Comparison of ENCODE assay signal across 19 cellular contexts in genomic region chr7:20738517-20739481, GRCh38. TPM values are rescaled to one million over a fixed set of nuclear protein-coding genes. Genes with fewer than 3 reads are reported as not detected.
DNase-seq lines count a peak whose midpoint lies in the region; ATAC-seq and TF ChIP-seq lines count a peak whose summit lies in the region.
"Had no signal": no experiment of that assay in that cellular context is flagged by ENCODE, and none has a peak within 500 bp of the region (broad histone marks: within the 10 kb centered on the region; RNA-seq: fewer than 3 reads in every experiment).

No MANE protein-coding gene starts in this region.

- 77% methylated on average over 11 of the region's 11 CpGs for WGBS in hepatocyte (ENCODE audit: low lambda C conversion rate, missing lambda C conversion rate)

- H3K27ac ChIP-seq in ACC112 (ENCODE audit: low read depth, low read length): no peak overlapping the region
- H3K27ac ChIP-seq in hepatocyte: no peak overlapping the region
- H3K27ac ChIP-seq: cardiac muscle cell, dorsolateral prefrontal cortex, left ventricle myocardium inferior, transverse colon had no signal

- DNase-seq in hepatocyte (ENCODE audit: low spot score): peak; percentile 23
- DNase-seq in activated CD8-positive, alpha-beta memory T cell treated with anti-CD3 and anti-CD28 coated beads for 24 hours: no peak
- DNase-seq in Ammon's horn (ENCODE audit: low spot score): no peak
- no peak for DNase-seq in NCI-H510A treated with DMSO at 0.1 percent for 48 hours (lab: John Stamatoyannopoulos, UW)
- no peak for DNase-seq in kidney glomerular epithelial cell (lab: John Stamatoyannopoulos, UW)
- DNase-seq: activated gamma-delta T cell; dorsolateral prefrontal cortex; left ventricle myocardium inferior; MG63; NCI-H187 treated with DMSO at 0.1 percent for 48 hours; right cardiac atrium; stimulated activated naive CD8-positive, alpha-beta T cell treated with anti-CD3 and anti-CD28 coated beads, Interleukin-15, Interleukin-2, amounts not matched to agents 100 U/mL and 50 U/mL, for 24 hours; transverse colon had no signal

- H3K4me1 ChIP-seq in ACC112 (ENCODE audit: control insufficient read depth, insufficient read depth, low read length, unreplicated experiment) (no peaks in the 10 kb centered on the region), hepatocyte (ENCODE audit: insufficient read depth) (no peaks in the 10 kb centered on the region)
- H3K4me1 ChIP-seq: left ventricle myocardium inferior, transverse colon had no signal

- H3K4me3 ChIP-seq in ACC112 (ENCODE audit: low read depth, low read length): peak overlapping the region; percentile 40
- H3K4me3 ChIP-seq in hepatocyte: no peak overlapping the region
- H3K4me3 ChIP-seq: cardiac muscle cell, dorsolateral prefrontal cortex, left ventricle myocardium inferior, MG63, transverse colon had no signal

- H3K36me3 ChIP-seq in ACC112 (ENCODE audit: insufficient read depth, low read length): no peaks in the 10 kb centered on the region
- H3K36me3 ChIP-seq in hepatocyte (replicated peaks; ENCODE audit: insufficient read depth, low read depth): no peaks in the 10 kb centered on the region
- H3K36me3 ChIP-seq: cardiac muscle cell, left ventricle myocardium inferior, MG63, transverse colon had no signal

- H2AFZ ChIP-seq in ACC112 (ENCODE audit: low read length, unreplicated experiment) (no peak overlapping the region), hepatocyte (no peak overlapping the region)

- H4K20me1 ChIP-seq in hepatocyte (ENCODE audit: insufficient read depth, poor library complexity, severe bottlenecking): no peaks in the 10 kb centered on the region

- no peaks in the 10 kb centered on the region for H3K9me2 ChIP-seq in hepatocyte (replicated peaks; ENCODE audit: insufficient read depth)

- H3K79me2 ChIP-seq in ACC112 (ENCODE audit: control insufficient read depth, insufficient read depth, low read length, unreplicated experiment) (no peaks in the 10 kb centered on the region), hepatocyte (no peaks in the 10 kb centered on the region)

- H3K4me2 ChIP-seq in hepatocyte: peak overlapping the region; percentile 61

- H3K27me3 ChIP-seq in ACC112 (ENCODE audit: insufficient read depth, low read length) (peaks cover 19% of the 10 kb centered on the region), hepatocyte (no peaks in the 10 kb centered on the region)
- H3K27me3 ChIP-seq: cardiac muscle cell, MG63, transverse colon had no signal

- ATAC-seq in GM19395 (IDR thresholded peaks at IDR 0.05; ENCODE audit: unreplicated experiment) (peak; percentile 25), HG03520 (IDR thresholded peaks at IDR 0.05; ENCODE audit: unreplicated experiment) (peak; percentile 7)
- ATAC-seq: right cardiac atrium; stimulated activated naive CD8-positive, alpha-beta T cell treated with anti-CD3 and anti-CD28 coated beads, Interleukin-15, Interleukin-2, amounts not matched to agents 100 U/mL and 50 U/mL, for 24 hours had no signal

- no peak for TF ChIP-seq CTCF in hepatocyte (IDR thresholded peaks at IDR 0.05; ENCODE audit: poor library complexity)

- no peaks in the 10 kb centered on the region for H3K9me3 ChIP-seq in hepatocyte (ENCODE audit: low read depth)
- H3K9me3 ChIP-seq: left ventricle myocardium inferior, MG63, transverse colon had no signal

RNA-seq across cellular contexts. Expression of gene SP8, which starts 47.9 kb away (rescaled TPM):
- 0.12 and 1.0 TPM in 2 replicates for total RNA-seq in hepatocyte
- 0.04 and 0.10 TPM in 2 replicates for polyA plus RNA-seq in hepatocyte
- total RNA-seq: HT1080, left ventricle myocardium inferior, right cardiac atrium, transverse colon had no signal
- polyA plus RNA-seq: cardiac muscle cell, esophagus, right cardiac atrium had no signal
